8 cellular contexts compared by ENCODE assay signal in the genomic region with DNA sequence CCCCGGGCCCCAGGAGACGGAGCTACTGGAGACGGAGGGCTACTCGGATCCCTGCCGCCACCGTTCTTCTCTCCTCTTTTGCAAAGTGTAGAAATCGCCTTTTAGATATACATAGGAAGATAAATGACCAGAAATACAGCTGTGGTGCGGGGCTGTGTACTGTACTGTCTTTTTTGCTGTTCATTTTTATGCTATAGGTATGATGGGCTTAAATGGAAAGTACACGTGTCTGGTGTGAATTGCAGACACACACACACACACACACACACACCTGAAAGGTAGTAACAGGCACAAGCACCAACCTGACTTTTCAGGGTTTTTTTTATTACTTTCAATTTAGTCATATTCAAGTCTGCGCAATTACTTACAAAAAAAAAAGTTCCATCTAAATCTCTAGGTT. TPM values are rescaled to one million over a fixed set of nuclear protein-coding genes. Genes with fewer than 3 reads are reported as not detected.
DNase-seq lines count a peak whose midpoint lies in the region; ATAC-seq, FAIRE-seq and TF ChIP-seq lines count a peak whose summit lies in the region.

No MANE protein-coding gene starts in this region.

- H3K27ac ChIP-seq in A549: no peak overlapping the region
- no peak overlapping the region for H3K27ac ChIP-seq in IMR-90 (ENCODE audit: insufficient read depth, low read length)
- H3K27ac ChIP-seq in ectodermal cell (ENCODE audit: insufficient read depth, low read depth, low read length, poor library complexity, severe bottlenecking): peak overlapping the region; percentile 82

- FAIRE-seq in A549 (lab: Jason Lieb, UNC): no peak

- H3K9me1 ChIP-seq in IMR-90 (ENCODE audit: insufficient read depth, low read length): no peaks in the 10 kb centered on the region

- no peak overlapping the region for H4K8ac ChIP-seq in IMR-90 (ENCODE audit: low read depth in 2 of 2, low read length in 2 of 2)

- H3K4me1 Mint-ChIP-seq in immature natural killer cell: peaks cover 0 to 6% of the 10 kb centered on the region in 2 donors

- no peak overlapping the region for H3K4me3 Mint-ChIP-seq in immature natural killer cell

- H3K14ac ChIP-seq in IMR-90 (replicated peaks; ENCODE audit: low read depth, low read length): no peak overlapping the region

- no peak overlapping the region for H2AK9ac ChIP-seq in IMR-90 (replicated peaks; ENCODE audit: low read depth, low read length, poor library complexity)

- no peak overlapping the region for H2AK5ac ChIP-seq in IMR-90 (ENCODE audit: low read depth, low read length)

- H2BK15ac ChIP-seq in IMR-90 (ENCODE audit: low read depth, low read length): no peak overlapping the region

- no peak overlapping the region for H2BK5ac ChIP-seq in IMR-90 (ENCODE audit: low read depth, low read length, poor library complexity, severe bottlenecking)

- TF ChIP-seq RAD21 in A549 (conservative IDR thresholded peaks at IDR 0.05 in 1 of 2, IDR thresholded peaks at IDR 0.05 in 1 of 2) (no peak), IMR-90 (IDR thresholded peaks at IDR 0.05; ENCODE audit: low read length) (no peak)

- H3K9ac ChIP-seq in IMR-90 (ENCODE audit: low read depth, low read length) (no peak overlapping the region), mucosa of stomach (ENCODE audit: low read length) (peak overlapping the region; percentile 66)

- H3K4me1 ChIP-seq in A549 (0 out of 3 replicates have a peak, but pooled peaks cover 8% of the 10 kb centered on the region), IMR-90 (ENCODE audit: control insufficient read depth, insufficient read depth, low read length) (no peaks in the 10 kb centered on the region), ectodermal cell (ENCODE audit: control insufficient read depth, insufficient read depth, low read length) (peaks cover 15% of the 10 kb centered on the region), mucosa of stomach (ENCODE audit: control insufficient read depth, insufficient read depth, low read length) (no peaks in the 10 kb centered on the region)

- intact Hi-C loops in IMR-90 (cut with micrococcal nuclease): no loop called here

- 2% methylated on average over 8 of the region's 10 CpGs for WGBS in A549 (ENCODE audit: missing lambda C conversion rate)
- WGBS in IMR-90 (ENCODE audit: extremely low coverage in 2 of 2, insufficient read length in 1 of 2), 2 experiments: no CpG with 5 or more reads among the region's 10 CpGs
- 0% methylated on average over 8 to 9 of the region's 10 CpGs for WGBS in ectodermal cell, 2 experiments

- H4K5ac ChIP-seq in IMR-90 (ENCODE audit: low read depth, low read length): no peak overlapping the region

- H2BK120ac ChIP-seq in IMR-90 (ENCODE audit: low read depth, low read length): no peak overlapping the region

- H3K36me3 Mint-ChIP-seq in immature natural killer cell: peaks cover 0 to 4% (median 4%) of the 10 kb centered on the region in 3 donors

- H3K9me3 ChIP-seq in A549 (0 out of 3 replicates have a peak, but pooled peaks cover 3% of the 10 kb centered on the region), IMR-90 (ENCODE audit: control insufficient read depth, insufficient read depth, low read length) (no peaks in the 10 kb centered on the region), ectodermal cell (ENCODE audit: control insufficient read depth, low read length) (no peaks in the 10 kb centered on the region), mucosa of stomach (ENCODE audit: control insufficient read depth, low read length) (no peaks in the 10 kb centered on the region)

- ATAC-seq in A549 (peak; percentile 32 to 71; a peak in 4 of 6 replicates), IMR-90 (ENCODE audit: low read depth) (no peak), GM21447 (IDR thresholded peaks at IDR 0.05; ENCODE audit: unreplicated experiment) (no peak)

- H3K27me3 ChIP-seq in IMR-90 (ENCODE audit: control insufficient read depth, insufficient read depth, low read length): peaks cover 34% of the 10 kb centered on the region
- H3K27me3 ChIP-seq in ectodermal cell (ENCODE audit: control insufficient read depth, insufficient read depth, low read length, poor library complexity, severe bottlenecking): no peaks in the 10 kb centered on the region
- peaks cover 7% of the 10 kb centered on the region for H3K27me3 ChIP-seq in mucosa of stomach (ENCODE audit: control insufficient read depth, insufficient read depth, low read length)

- no peak overlapping the region for H4K91ac ChIP-seq in IMR-90 (ENCODE audit: insufficient read depth, low read depth, low read length)

- H3K27ac Mint-ChIP-seq in immature natural killer cell: no peak overlapping the region

- TF ChIP-seq POLR2A in A549 (IDR thresholded peaks at IDR 0.05; ENCODE audit: low read length) (no peak), IMR-90 (IDR thresholded peaks at IDR 0.05; ENCODE audit: low read depth, low read length) (no peak)

- peaks cover 8 to 24% (median 13%) of the 10 kb centered on the region in 3 donors for H3K27me3 Mint-ChIP-seq in immature natural killer cell (ENCODE audit: low read depth in 3 of 3)

- no peak for TF ChIP-seq EP300 in A549 (IDR thresholded peaks at IDR 0.05)

- H3K4me3 ChIP-seq in A549 (peak overlapping the region; percentile 49), IMR-90 (ENCODE audit: insufficient read depth, low read depth, low read length) (peak overlapping the region; percentile 46), ectodermal cell (ENCODE audit: insufficient read depth, low read depth, low read length) (peak overlapping the region; percentile 76), mucosa of stomach (ENCODE audit: low read length) (peak overlapping the region; percentile 70)

- H3K4me2 ChIP-seq in A549: peak overlapping the region; percentile 100
- peak overlapping the region; percentile 83 for H3K4me2 ChIP-seq in IMR-90 (ENCODE audit: low read depth, low read length)

- H3K36me3 ChIP-seq in IMR-90 (ENCODE audit: control insufficient read depth, insufficient read depth, low read length) (no peaks in the 10 kb centered on the region), ectodermal cell (ENCODE audit: control insufficient read depth, insufficient read depth, low read length) (no peaks in the 10 kb centered on the region), mucosa of stomach (ENCODE audit: control insufficient read depth, insufficient read depth, low read length) (no peaks in the 10 kb centered on the region)

- no peak overlapping the region for H3K4ac ChIP-seq in IMR-90 (ENCODE audit: low read depth, low read length)

- DNase-seq in A549 (ENCODE audit: low read depth in 1 of 2, low spot score in 1 of 2) (no peak), IMR-90 (no peak), immature natural killer cell (no peak), foreskin melanocyte (no peak)
- DNase-seq in effector CD4-positive, alpha-beta T cell: no peak

- no peaks in the 10 kb centered on the region for H4K20me1 ChIP-seq in IMR-90 (ENCODE audit: insufficient read depth, low read length)

- no peak overlapping the region for H3K23ac ChIP-seq in IMR-90 (ENCODE audit: low read depth, low read length)

- TF ChIP-seq CTCF in A549 (IDR thresholded peaks at IDR 0.05) (no peak), IMR-90 (conservative IDR thresholded peaks at IDR 0.05; ENCODE audit: low read depth, low read length) (no peak)

- peaks cover 0 to 44% (median 10%) of the 10 kb centered on the region in 6 donors for H3K9me3 Mint-ChIP-seq in immature natural killer cell

- in situ Hi-C loops in IMR-90 (cut with MboI; ENCODE audit: low sequenced_read_pairs): no loop called here

- dilution Hi-C loops in IMR-90 (cut with HindIII; ENCODE audit: low sequenced_read_pairs, unreplicated experiment): no loop called here

- no peak overlapping the region for H2BK20ac ChIP-seq in IMR-90 (ENCODE audit: low read depth, low read length)

- peak overlapping the region; percentile 84 for H2AFZ ChIP-seq in IMR-90 (replicated peaks; ENCODE audit: low read length, poor library complexity)

- no peak overlapping the region for H3K56ac ChIP-seq in IMR-90 (ENCODE audit: extremely low read depth, insufficient read depth, low read length)

- POLR2A ChIA-PET in A549 (lab: Yijun Ruan, JAX): no interaction called here
- POLR2A ChIA-PET in IMR-90 (lab: Charles Lee; ENCODE audit: unreplicated experiment): no interaction called here

- CTCF ChIA-PET in A549 (lab: Yijun Ruan, JAX) (no interaction called here), IMR-90 (lab: Yijun Ruan, JAX) (no interaction called here)

- no peaks in the 10 kb centered on the region for H3K79me1 ChIP-seq in IMR-90 (ENCODE audit: low read depth in 1 of 2, low read length in 2 of 2)

- no peak overlapping the region for H3K18ac ChIP-seq in IMR-90 (ENCODE audit: low read depth, low read length)

- no TSS peak for BruUV-seq in IMR-90 (replicated peaks; lab: Mats Ljungman, UMichigan)

TF ChIP-seq in A549, 52 proteins besides CTCF, POLR2A, EP300 and RAD21:
- TF ChIP-seq GATA3 (IDR thresholded peaks at IDR 0.05; ENCODE audit: borderline replicate concordance): no peak

TF ChIP-seq in IMR-90, 13 proteins besides CTCF, POLR2A, EP300 and RAD21:
- TF ChIP-seq BHLHE40 (IDR thresholded peaks at IDR 0.05; ENCODE audit: low read depth, low read length) (no peak), RCOR1 (IDR thresholded peaks at IDR 0.05; ENCODE audit: insufficient replicate concordance, low read length) (no peak), MXI1 (IDR thresholded peaks at IDR 0.05; ENCODE audit: borderline replicate concordance, low read depth, low read length) (no peak), NFE2L2 (IDR thresholded peaks at IDR 0.05; ENCODE audit: low read depth, low read length) (no peak)
- TF ChIP-seq, protein P1, sequence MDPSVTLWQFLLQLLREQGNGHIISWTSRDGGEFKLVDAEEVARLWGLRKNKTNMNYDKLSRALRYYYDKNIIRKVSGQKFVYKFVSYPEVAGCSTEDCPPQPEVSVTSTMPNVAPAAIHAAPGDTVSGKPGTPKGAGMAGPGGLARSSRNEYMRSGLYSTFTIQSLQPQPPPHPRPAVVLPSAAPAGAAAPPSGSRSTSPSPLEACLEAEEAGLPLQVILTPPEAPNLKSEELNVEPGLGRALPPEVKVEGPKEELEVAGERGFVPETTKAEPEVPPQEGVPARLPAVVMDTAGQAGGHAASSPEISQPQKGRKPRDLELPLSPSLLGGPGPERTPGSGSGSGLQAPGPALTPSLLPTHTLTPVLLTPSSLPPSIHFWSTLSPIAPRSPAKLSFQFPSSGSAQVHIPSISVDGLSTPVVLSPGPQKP (IDR thresholded peaks at IDR 0.05; ENCODE audit: borderline replicate concordance, low read depth, low read length): no peak
TF ChIP-seq in IMR-90: peak in this region for 0.

RNA-seq across cellular contexts. Expression of a gene that starts 0.8 kb away (rescaled TPM):
- polyA plus RNA-seq in A549 (2011; rRNA removed): not detected in 2 replicates
- not detected in 2 replicates for polyA plus RNA-seq in A549 (2012; cell fraction: cytosol; rRNA removed)
- polyA plus RNA-seq in A549 (2012; cell fraction: nucleus; rRNA removed): not detected in 2 replicates
- not detected in 3 replicates for polyA plus RNA-seq in A549 (2017; fragmentation: RNase III; extraction: RNeasy Plus Mini Kit Qiagen cat#74134 plus additional on column Dnase treatment)
- polyA minus RNA-seq in A549 (2011; rRNA and poly(A)+ RNA removed): not detected in 2 replicates
- total RNA-seq in IMR-90 (2012; rRNA removed): not detected in 2 replicates
- polyA plus RNA-seq in IMR-90 (2012; rRNA removed): not detected in 2 replicates
- polyA plus RNA-seq in IMR-90 (2012; cell fraction: cytosol; rRNA removed): not detected in 2 replicates
- not detected in 2 replicates for polyA plus RNA-seq in IMR-90 (2012; cell fraction: nucleus; rRNA removed; ENCODE audit: low replicate concordance)
- polyA plus RNA-seq in ectodermal cell (2013, experiment 1 of 4): 104 TPM
- polyA plus RNA-seq in ectodermal cell (2013, experiment 2 of 4): 118 TPM
- polyA plus RNA-seq in ectodermal cell (2013, experiment 3 of 4): 93.2 TPM
- 106 TPM for polyA plus RNA-seq in ectodermal cell (2013, experiment 4 of 4)
- polyA plus RNA-seq in immature natural killer cell: not detected

Comparison
In these comparisons a context has a peak if more than half of its experiments do, and no peak if none do; other contexts are left out.
1. ATAC-seq: peak in A549 (2 of 2); none in IMR-90 (single experiment) and GM21447 (single experiment).
2. Peak in every context shown above with its lines, with median percentiles within 50 percentile points of each other: H3K4me3 ChIP-seq.